ENCODE assay signal across 22 cellular contexts in genomic region chr9:98909935-98910334, GRCh38. TPM values are rescaled to one million over a fixed set of nuclear protein-coding genes. Genes with fewer than 3 reads are reported as not detected.
"Had no signal": no experiment of that assay in that cellular context is flagged by ENCODE, and none has a peak within 500 bp of the region (broad histone marks: within the 10 kb centered on the region; RNA-seq: fewer than 3 reads in every experiment).

No MANE protein-coding gene starts in this region.

- H3K4me3 ChIP-seq: pancreas, tibial artery had no signal

- H3K36me3 Mint-ChIP-seq: naive thymus-derived CD8-positive, alpha-beta T cell; T-cell had no signal

- H3K27me3 ChIP-seq: pancreas, tibial artery had no signal

- H3K9me3 ChIP-seq: pancreas, tibial artery had no signal

- ATAC-seq: activated CD8-positive, alpha-beta T cell treated with anti-CD3 and anti-CD28 coated beads, Interleukin-2, amount 10 ng/mL, durations not matched to agents 7 days and 5 days; naive thymus-derived CD8-positive, alpha-beta T cell; pancreas; SK-N-SH treated with all-trans-retinoic acid at 6 μM for 48 hours; T-cell had no signal

- H3K4me1 Mint-ChIP-seq: activated CD4-positive, alpha-beta T cell treated with anti-CD3 and anti-CD28 coated beads, Interleukin-2, amount 10 ng/mL, durations not matched to agents 24 days and 14 days; naive thymus-derived CD8-positive, alpha-beta T cell; T-cell had no signal

- DNase-seq: activated CD4-positive, alpha-beta T cell treated with anti-CD3 and anti-CD28 coated beads, Interleukin-2, amount 10 ng/mL, durations not matched to agents 24 days and 14 days; activated CD4-positive, CD25-positive, alpha-beta regulatory T cell; activated CD8-positive, alpha-beta memory T cell treated with anti-CD3 and anti-CD28 coated beads, Interleukin-2, amount 50 U/mL, for 4 hours; activated CD8-positive, alpha-beta T cell treated with anti-CD3 and anti-CD28 coated beads, Interleukin-2, amount 10 ng/mL, durations not matched to agents 7 days and 5 days; activated effector memory CD4-positive, alpha-beta T cell treated with anti-CD3 and anti-CD28 coated beads, Interleukin-2, amount 50 U/mL, for 16 hours; activated naive CD4-positive, alpha-beta T cell treated with anti-CD3 and anti-CD28 coated beads, Interleukin-2, amount 50 U/mL, for 16 hours; activated T-cell treated with anti-CD3 and anti-CD28 coated beads, Interleukin-2, amount 50 U/mL, for 48 hours; erythroblast; hypothalamus; mesendoderm; naive thymus-derived CD8-positive, alpha-beta T cell; pancreas; stimulated activated CD4-positive, alpha-beta T cell treated with anti-CD3 and anti-CD28 coated beads, Interleukin-12 subunit alpha, Interleukin-12 subunit beta, amount 100 ng/mL, for 4 hours; stimulated activated CD4-positive, alpha-beta T cell treated with anti-CD3 and anti-CD28 coated beads, Interleukin-1b, Interleukin-23, amount 100 ng/mL, for 48 hours; stimulated activated naive CD4-positive, alpha-beta T cell treated with Interleukin-2 at 50 U/mL for 16 hours; substantia nigra; T-cell; T-helper 9 cell; tibial artery had no signal

- H3K36me3 ChIP-seq: pancreas, tibial artery had no signal

- H3K9me3 Mint-ChIP-seq: activated CD4-positive, alpha-beta T cell treated with anti-CD3 and anti-CD28 coated beads, Interleukin-2, amount 10 ng/mL, durations not matched to agents 24 days and 14 days; naive thymus-derived CD8-positive, alpha-beta T cell; T-cell had no signal

- H3K4me3 Mint-ChIP-seq: activated CD4-positive, alpha-beta T cell treated with anti-CD3 and anti-CD28 coated beads, Interleukin-2, amount 10 ng/mL, durations not matched to agents 24 days and 14 days; activated CD8-positive, alpha-beta T cell treated with anti-CD3 and anti-CD28 coated beads, Interleukin-2, amount 10 ng/mL, durations not matched to agents 7 days and 5 days; naive thymus-derived CD8-positive, alpha-beta T cell; T-cell had no signal

- H3K27ac Mint-ChIP-seq: activated CD4-positive, alpha-beta T cell treated with anti-CD3 and anti-CD28 coated beads, Interleukin-2, amount 10 ng/mL, durations not matched to agents 24 days and 14 days; activated CD8-positive, alpha-beta T cell treated with anti-CD3 and anti-CD28 coated beads, Interleukin-2, amount 10 ng/mL, durations not matched to agents 7 days and 5 days; naive thymus-derived CD8-positive, alpha-beta T cell; T-cell had no signal

RNA-seq across cellular contexts. Expression of gene COL15A1, which starts 33.8 kb away (rescaled TPM):
- total RNA-seq: naive thymus-derived CD8-positive, alpha-beta T cell; pulmonary artery endothelial cell had no signal
- polyA plus RNA-seq: keratinocyte; naive thymus-derived CD8-positive, alpha-beta T cell had no signal
